ENCODE assay signal across 22 cellular contexts in the genomic region with DNA sequence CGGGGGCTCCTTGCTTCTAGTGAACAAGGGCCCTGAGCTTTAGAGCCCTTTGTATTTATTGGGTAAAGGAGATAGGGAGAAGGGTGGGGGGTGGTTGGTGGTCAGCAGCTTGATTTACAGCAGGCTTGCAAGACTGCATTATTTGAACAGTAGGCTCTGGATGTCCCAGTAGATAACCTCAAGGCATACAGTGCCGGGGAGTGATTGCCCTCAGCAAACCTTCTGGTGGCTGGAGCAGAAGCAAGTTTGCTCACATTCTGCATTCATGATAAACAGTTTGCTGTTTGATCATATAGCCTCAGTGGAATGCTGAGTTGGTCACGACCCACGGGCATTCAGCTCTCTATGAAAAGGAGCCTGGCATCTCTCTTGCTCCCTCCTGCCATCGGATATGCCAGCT.
"Had no signal": no experiment of that assay in that cellular context is flagged by ENCODE, and none has a peak within 500 bp of the region (broad histone marks: within the 10 kb centered on the region; RNA-seq: fewer than 3 reads in every experiment).

No MANE protein-coding gene starts in this region.

- H3K9ac ChIP-seq: KMS-11 had no signal

- H3K4me2 ChIP-seq: KMS-11 had no signal

- H3K9me3 ChIP-seq: Peyer's patch, SJCRH30 had no signal

- H3K4me3 ChIP-seq: Peyer's patch, SJCRH30 had no signal

- H3K36me3 ChIP-seq: Peyer's patch, SJCRH30 had no signal

- H3K27me3 ChIP-seq: Peyer's patch, SJCRH30 had no signal

- H3K27ac ChIP-seq: KMS-11, Peyer's patch, SJCRH30 had no signal

- ATAC-seq: Right ventricle myocardium inferior, SK-N-SH treated with all-trans-retinoic acid at 6 μM for 48 hours had no signal

- H3K4me1 ChIP-seq: SJCRH30 had no signal

- DNase-seq: IMR-90, Kasumi-1, MM.1S, NCI-H1092 treated with DMSO at 0.1 percent for 48 hours, NCI-H1436, NCI-H187, NCI-H2029, NCI-H2081 treated with DMSO at 0.1 percent for 48 hours, NCI-H2171, NCI-H226, NCI-H446, NCI-H510A, NCI-H524 treated with DMSO at 0.1 percent for 48 hours, NCI-H69, NCI-H774, PC-3, Peyer's patch, SHP77 treated with DMSO at 0.1 percent for 48 hours, SJCRH30 had no signal
